Comparison of ENCODE assay signal across 21 cellular contexts in genomic region chr11:122998727-122999370, GRCh38. TPM values are rescaled to one million over a fixed set of nuclear protein-coding genes. Genes with fewer than 3 reads are reported as not detected.
"Had no signal": no experiment of that assay in that cellular context is flagged by ENCODE, and none has a peak within 500 bp of the region (broad histone marks: within the 10 kb centered on the region; RNA-seq: fewer than 3 reads in every experiment).

No MANE protein-coding gene starts in this region.

- ATAC-seq: activated CD4-positive, alpha-beta T cell treated with anti-CD3 and anti-CD28 coated beads for 36 hours; activated CD8-positive, alpha-beta T cell treated with anti-CD3 and anti-CD28 coated beads for 36 hours; activated T-helper 17 cell treated with anti-CD3 and anti-CD28 coated beads, Interleukin-2, amount 50 U/mL, for 72 hours; T-cell had no signal

- H3K4me1 ChIP-seq: left ventricle myocardium inferior had no signal

- DNase-seq: activated CD4-positive, alpha-beta T cell treated with anti-CD3 and anti-CD28 coated beads for 36 hours; activated CD8-positive, alpha-beta T cell treated with anti-CD3 and anti-CD28 coated beads for 36 hours; activated naive CD4-positive, alpha-beta T cell treated with anti-CD3 and anti-CD28 coated beads for 36 hours; dermis blood vessel endothelial cell; erythroblast; foreskin melanocyte; left ventricle myocardium inferior; mesenchymal stem cell; stimulated activated CD4-positive, alpha-beta T cell treated with anti-CD3 and anti-CD28 coated beads, Interleukin-4, amount 100 ng/mL, for 1 hour; stimulated activated CD8-positive, alpha-beta memory T cell treated with anti-CD3 and anti-CD28 coated beads, Interleukin-4, amount 100 ng/mL, for 48 hours; T-cell; T1000 had no signal

- H3K4me1 Mint-ChIP-seq: activated CD4-positive, alpha-beta T cell treated with anti-CD3 and anti-CD28 coated beads for 36 hours; activated T-helper 17 cell treated with anti-CD3 and anti-CD28 coated beads, Interleukin-2, amount 50 U/mL, for 72 hours; central memory CD8-positive, alpha-beta T cell; nephron; T-cell had no signal

- FAIRE-seq: islet of Langerhans had no signal

- H3K9me3 ChIP-seq: left ventricle myocardium inferior had no signal

- H3K27ac Mint-ChIP-seq: activated CD4-positive, alpha-beta T cell treated with anti-CD3 and anti-CD28 coated beads for 36 hours; activated CD8-positive, alpha-beta T cell treated with anti-CD3 and anti-CD28 coated beads for 36 hours; activated naive CD4-positive, alpha-beta T cell treated with anti-CD3 and anti-CD28 coated beads for 36 hours; activated T-helper 17 cell treated with anti-CD3 and anti-CD28 coated beads, Interleukin-2, amount 50 U/mL, for 72 hours; nephron; stimulated activated naive CD8-positive, alpha-beta T cell treated with anti-CD3 and anti-CD28 coated beads, Interleukin-15, Interleukin-2, amounts not matched to agents 100 ng/mL and 50 ng/mL, for 24 hours; T-cell had no signal

- H3K36me3 Mint-ChIP-seq: T-cell had no signal

- H3K4me3 ChIP-seq: left ventricle myocardium inferior had no signal

- H3K9me3 Mint-ChIP-seq: activated CD8-positive, alpha-beta T cell treated with anti-CD3 and anti-CD28 coated beads for 36 hours; activated naive CD4-positive, alpha-beta T cell treated with anti-CD3 and anti-CD28 coated beads for 36 hours; activated T-helper 17 cell treated with anti-CD3 and anti-CD28 coated beads, Interleukin-2, amount 50 U/mL, for 72 hours; central memory CD8-positive, alpha-beta T cell; nephron; stimulated activated naive CD8-positive, alpha-beta T cell treated with anti-CD3 and anti-CD28 coated beads, Interleukin-15, Interleukin-2, amounts not matched to agents 100 ng/mL and 50 ng/mL, for 24 hours; T-cell had no signal

- H3K36me3 ChIP-seq: left ventricle myocardium inferior had no signal

- H3K27ac ChIP-seq: left ventricle myocardium inferior, VCaP had no signal

- H3K4me3 Mint-ChIP-seq: activated CD4-positive, alpha-beta T cell treated with anti-CD3 and anti-CD28 coated beads for 36 hours; activated CD8-positive, alpha-beta T cell treated with anti-CD3 and anti-CD28 coated beads for 36 hours; activated naive CD4-positive, alpha-beta T cell treated with anti-CD3 and anti-CD28 coated beads for 36 hours; activated T-helper 17 cell treated with anti-CD3 and anti-CD28 coated beads, Interleukin-2, amount 50 U/mL, for 72 hours; central memory CD8-positive, alpha-beta T cell; nephron; stimulated activated naive CD8-positive, alpha-beta T cell treated with anti-CD3 and anti-CD28 coated beads, Interleukin-15, Interleukin-2, amounts not matched to agents 100 ng/mL and 50 ng/mL, for 24 hours; T-cell had no signal

RNA-seq across cellular contexts. Expression of gene BSX, which starts 17.2 kb away (rescaled TPM):
- total RNA-seq: activated CD4-positive, alpha-beta T cell treated with anti-CD3 and anti-CD28 coated beads for 36 hours; activated CD8-positive, alpha-beta T cell treated with anti-CD3 and anti-CD28 coated beads for 36 hours; activated naive CD4-positive, alpha-beta T cell treated with anti-CD3 and anti-CD28 coated beads for 36 hours; activated T-helper 17 cell treated with anti-CD3 and anti-CD28 coated beads, Interleukin-2, amount 50 U/mL, for 72 hours; dermis blood vessel endothelial cell; left ventricle myocardium inferior; osteoblast; T-cell; temporal lobe; urinary bladder had no signal
- polyA plus RNA-seq: urinary bladder had no signal
